Comparison of ENCODE assay signal across 8 cellular contexts in the genomic region with DNA sequence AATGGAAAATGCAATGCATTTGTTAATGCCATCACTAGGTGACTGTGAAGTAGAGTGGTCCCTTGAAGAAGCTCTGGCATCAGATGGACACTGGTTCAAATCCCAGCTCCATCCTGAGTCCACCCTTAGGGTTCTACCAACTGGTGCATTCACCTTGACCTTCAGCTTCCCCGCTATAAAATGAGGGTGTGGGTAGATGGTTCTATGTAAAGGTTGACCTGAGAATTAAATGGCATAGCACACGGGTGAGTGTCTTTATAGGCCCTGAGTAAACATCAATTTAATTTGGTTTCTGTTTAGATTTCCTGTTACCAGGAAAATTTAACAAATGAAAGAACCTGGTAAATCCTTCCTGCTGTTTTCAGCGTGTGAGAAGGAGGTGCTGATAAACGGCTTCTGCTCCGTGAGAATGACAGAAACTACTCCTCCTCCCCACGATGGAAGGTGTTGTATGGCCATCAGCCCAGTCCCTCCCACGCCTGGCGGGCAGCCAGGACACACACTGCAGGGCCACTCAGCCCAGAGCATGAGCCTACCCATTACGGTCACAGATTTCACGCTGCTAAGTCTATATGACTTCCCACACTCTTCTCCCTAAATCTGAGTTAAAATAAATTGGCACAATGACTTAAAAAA.
A peak's percentile ranks its signal among the peaks of the same experiment; 100 is the strongest.
DNase-seq lines count a peak whose midpoint lies in the region; ATAC-seq, FAIRE-seq and TF ChIP-seq lines count a peak whose summit lies in the region.

No MANE protein-coding gene starts in this region.

- no peak overlapping the region for H3K4me2 ChIP-seq in endothelial cell of umbilical vein (ENCODE audit: insufficient read depth, low read length)

- POLR2A ChIA-PET in endothelial cell of umbilical vein (lab: Charles Lee) = no interaction called here

- no peak for TF ChIP-seq EP300 in ovary (IDR thresholded peaks at IDR 0.05)

- H3K4me1 ChIP-seq in endothelial cell of umbilical vein (ENCODE audit: control insufficient read depth, extremely low read depth, insufficient read depth, low read length) (no peaks in the 10 kb centered on the region), ovary (ENCODE audit: insufficient read depth) (peaks cover 11% of the 10 kb centered on the region)

- DNase-seq in H4 (ENCODE audit: low spot score) (peak; percentile 86), NCI-H748 (lab: John Stamatoyannopoulos, UW; ENCODE audit: unreplicated experiment) (peak; percentile 97), endothelial cell of umbilical vein (ENCODE audit: low read depth, low spot score) (peak; percentile 32), ovary (peak; percentile 77 to 88 (median 83)), NCI-H187 treated with DMSO at 0.1 percent for 48 hours (lab: John Stamatoyannopoulos, UW) (no peak)
- DNase-seq in activated T-cell treated with anti-CD3 and anti-CD28 coated beads, Interleukin-2, amount 50 U/mL, for 4 hours = no peak

- H2AFZ ChIP-seq in endothelial cell of umbilical vein (ENCODE audit: low read depth, low read length) = no peak overlapping the region

- TF ChIP-seq POLR2A in endothelial cell of umbilical vein (IDR thresholded peaks at IDR 0.05; ENCODE audit: low read depth, low read length) (no peak), ovary (IDR thresholded peaks at IDR 0.05) (no peak)

- H3K9me3 ChIP-seq in endothelial cell of umbilical vein (replicated peaks; ENCODE audit: control insufficient read depth, insufficient read depth, low read length) = no peaks in the 10 kb centered on the region
- no peaks in the 10 kb centered on the region for H3K9me3 ChIP-seq in ovary

- dilution Hi-C loops in endothelial cell of umbilical vein (cut with MboI; ENCODE audit: extremely low pct_ligation_motif_present, low sequenced_read_pairs) = no loop called here

- TF ChIP-seq CTCF in endothelial cell of umbilical vein (IDR thresholded peaks at IDR 0.05; ENCODE audit: extremely low read depth in 1 of 2, insufficient read depth in 1 of 2, low read depth in 1 of 2, low read length in 2 of 2) = no peak
- no peak for TF ChIP-seq CTCF in ovary (IDR thresholded peaks at IDR 0.05)

- no peak for ATAC-seq in activated T-cell treated with anti-CD3 and anti-CD28 coated beads, Interleukin-2, amount 50 U/mL, for 4 hours
- ATAC-seq in HG02973 (IDR thresholded peaks at IDR 0.05; ENCODE audit: unreplicated experiment) (no peak), GM18909 (IDR thresholded peaks at IDR 0.05; ENCODE audit: poor library complexity, unreplicated experiment) (no peak)

- no peaks in the 10 kb centered on the region for H3K27me3 Mint-ChIP-seq in activated T-cell treated with anti-CD3 and anti-CD28 coated beads, Interleukin-2, amount 50 U/mL, for 4 hours (ENCODE audit: low read depth)

- H3K9ac ChIP-seq in endothelial cell of umbilical vein (replicated peaks; ENCODE audit: extremely low read depth, insufficient read depth, low read length) = no peak overlapping the region

- intact Hi-C loops in endothelial cell of umbilical vein (cut with micrococcal nuclease) (loop anchor here (5.0 kb wide), 1 partner anchor 105 kb away; no protein-coding TSS in a partner anchor), ovary (cut with DNase I) (no loop called here)

- peak; percentile 54 for FAIRE-seq in endothelial cell of umbilical vein (lab: Jason Lieb, UNC)

- H3K27ac ChIP-seq in endothelial cell of umbilical vein (ENCODE audit: insufficient read depth, low read depth, low read length) = no peak overlapping the region
- H3K27ac ChIP-seq in ovary = no peak overlapping the region

- no peaks in the 10 kb centered on the region for H3K9me1 ChIP-seq in endothelial cell of umbilical vein (replicated peaks; ENCODE audit: control insufficient read depth, extremely low read depth, insufficient read depth, low read length)

- H3K27me3 ChIP-seq in endothelial cell of umbilical vein (ENCODE audit: control insufficient read depth in 2 of 2, insufficient read depth in 2 of 2, low read length in 2 of 2) = no peaks in the 10 kb centered on the region
- no peaks in the 10 kb centered on the region for H3K27me3 ChIP-seq in ovary

- CTCF ChIA-PET in endothelial cell of umbilical vein (lab: Charles Lee) = interaction anchor here (1.0 kb wide), 1 partner anchor 106 kb away, joined by 3 read pairs; no protein-coding TSS in a partner anchor

- no peak overlapping the region for H3K4me3 ChIP-seq in endothelial cell of umbilical vein (replicated peaks in 1 of 3; ENCODE audit: insufficient read depth in 1 of 3, low read depth in 1 of 3, low read length in 3 of 3)
- H3K4me3 ChIP-seq in ovary = no peak overlapping the region

- no peak overlapping the region for H3K4me3 Mint-ChIP-seq in activated T-cell treated with anti-CD3 and anti-CD28 coated beads, Interleukin-2, amount 50 U/mL, for 4 hours

- H3K36me3 Mint-ChIP-seq in activated T-cell treated with anti-CD3 and anti-CD28 coated beads, Interleukin-2, amount 50 U/mL, for 4 hours (ENCODE audit: insufficient read depth) = no peaks in the 10 kb centered on the region

- H3K4me1 Mint-ChIP-seq in activated T-cell treated with anti-CD3 and anti-CD28 coated beads, Interleukin-2, amount 50 U/mL, for 4 hours (ENCODE audit: low read depth) = no peaks in the 10 kb centered on the region

- WGBS in ovary, 3 donors = 15 to 18% (median 15%) methylated on average over 10 of the region's 10 CpGs

- H4K20me1 ChIP-seq in endothelial cell of umbilical vein (replicated peaks; ENCODE audit: control insufficient read depth, extremely low read depth, insufficient read depth, low read length) = no peaks in the 10 kb centered on the region

- H3K79me2 ChIP-seq in endothelial cell of umbilical vein (ENCODE audit: control insufficient read depth, insufficient read depth, low read length) = no peaks in the 10 kb centered on the region

- no TSS peak for BruUV-seq in endothelial cell of umbilical vein (replicated peaks; lab: Mats Ljungman, UMichigan)

- H3K36me3 ChIP-seq in endothelial cell of umbilical vein (ENCODE audit: control insufficient read depth in 2 of 2, extremely low read depth in 1 of 2, insufficient read depth in 2 of 2, low read length in 2 of 2) (peaks cover 0 to 5% of the 10 kb centered on the region in 2 experiments), ovary (no peaks in the 10 kb centered on the region)

- H3K9me3 Mint-ChIP-seq in activated T-cell treated with anti-CD3 and anti-CD28 coated beads, Interleukin-2, amount 50 U/mL, for 4 hours = peaks cover 2% of the 10 kb centered on the region

TF ChIP-seq in endothelial cell of umbilical vein, 7 proteins besides CTCF, POLR2A, EP300 and RAD21:
- TF ChIP-seq GATA2 (IDR thresholded peaks at IDR 0.05; ENCODE audit: insufficient read depth, insufficient read length, low read depth, low read length) = no peak
- TF ChIP-seq POLR2AphosphoS5 (IDR thresholded peaks at IDR 0.05; ENCODE audit: insufficient read depth, low read depth, low read length) = no peak
- TF ChIP-seq FOS (IDR thresholded peaks at IDR 0.05; ENCODE audit: borderline replicate concordance, insufficient read depth, low read length) = no peak
- no peak for TF ChIP-seq JUN (IDR thresholded peaks at IDR 0.05; ENCODE audit: borderline replicate concordance, insufficient read depth, insufficient read length, low read depth)
- no peak for TF ChIP-seq MYC (IDR thresholded peaks at IDR 0.05; ENCODE audit: low read depth, low read length)
- TF ChIP-seq EZH2 (IDR thresholded peaks at IDR 0.05; ENCODE audit: borderline replicate concordance, low read depth, low read length, severe bottlenecking) = no peak
- TF ChIP-seq, protein P1, sequence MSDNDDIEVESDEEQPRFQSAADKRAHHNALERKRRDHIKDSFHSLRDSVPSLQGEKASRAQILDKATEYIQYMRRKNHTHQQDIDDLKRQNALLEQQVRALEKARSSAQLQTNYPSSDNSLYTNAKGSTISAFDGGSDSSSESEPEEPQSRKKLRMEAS (IDR thresholded peaks at IDR 0.05; ENCODE audit: insufficient read depth, insufficient read length) = no peak

Comparison
In these comparisons a context has a peak if more than half of its experiments do, and no peak if none do; other contexts are left out.
1. DNase-seq: peak in H4 (single experiment), NCI-H748 (single experiment), endothelial cell of umbilical vein (single experiment) and ovary (5 of 5); none in activated T-cell treated with anti-CD3 and anti-CD28 coated beads, Interleukin-2, amount 50 U/mL, for 4 hours (single experiment) and NCI-H187 treated with DMSO at 0.1 percent for 48 hours (single experiment).